Comparison of ENCODE assay signal across 1 cellular context in the genomic region with DNA sequence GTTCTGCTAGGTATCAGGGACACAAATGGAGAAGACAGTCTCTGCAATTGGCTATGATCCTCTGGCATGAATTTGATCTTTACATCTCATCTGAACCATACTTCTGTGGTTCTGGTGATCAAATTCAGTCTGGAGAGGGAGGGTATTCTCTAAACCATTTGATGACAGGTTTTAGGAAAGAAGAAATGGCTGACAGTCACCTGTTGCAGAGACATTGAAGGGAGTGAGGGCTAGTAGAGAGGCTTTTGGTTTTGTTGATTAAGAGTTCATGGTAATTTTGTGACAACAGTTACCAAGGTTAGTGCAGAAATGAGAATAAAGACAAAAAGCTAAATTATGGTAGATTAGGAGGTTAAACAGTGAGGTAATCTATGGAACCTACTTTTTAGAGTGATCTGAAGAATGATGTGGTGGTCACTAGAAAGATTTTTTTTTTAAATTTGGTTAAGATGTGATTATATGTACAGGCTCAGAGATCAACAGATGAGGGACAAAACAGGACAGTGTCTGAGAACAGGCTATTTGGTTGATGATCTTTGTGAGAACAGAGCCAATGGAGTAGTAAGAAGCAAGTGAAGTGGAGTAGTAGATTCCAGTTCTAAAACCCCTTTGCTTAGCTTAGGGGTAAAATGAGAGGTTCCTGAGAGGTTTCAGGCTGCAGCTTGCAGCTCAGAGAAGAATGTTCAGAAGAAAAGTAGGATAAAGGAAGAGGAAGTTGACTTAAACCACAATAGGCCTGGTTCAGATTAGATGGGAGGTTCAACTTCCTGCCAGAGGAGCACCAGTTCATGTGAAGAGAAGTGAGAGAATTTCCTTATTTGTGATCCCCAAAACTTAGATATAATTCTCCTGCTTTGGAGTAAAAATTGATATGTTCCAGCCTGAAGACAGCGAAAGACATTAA.
TF ChIP-seq lines count a peak whose summit lies in the region.

No MANE protein-coding gene starts in this region.

TF ChIP-seq in K562, 482 proteins besides CTCF, POLR2A, EP300 and RAD21 (continued from another document):
- TF ChIP-seq ZNF668 (CRISPR knock-in tag; IDR thresholded peaks at IDR 0.05) (no peak), ELF1 (tag; IDR thresholded peaks at IDR 0.05) (no peak; the same call in 1 of the 2 replicates), SP2 (IDR thresholded peaks at IDR 0.05; ENCODE audit: extremely low read depth, low read depth, low read length, poor library complexity, severe bottlenecking) (no peak), KLF16 (IDR thresholded peaks at IDR 0.05) (0 out of 2 replicates have a peak, but pooled peaks have one; percentile 37), TBP (optimal IDR thresholded peaks at IDR 0.05; ENCODE audit: low read depth, low read length) (no peak), TAL1 (IDR thresholded peaks at IDR 0.05) (peak; percentile 34; the same call in 1 of the 2 replicates), SMAD2 (IDR thresholded peaks at IDR 0.05; ENCODE audit: low read depth, low read length) (no peak), ETV5 (CRISPR knock-in tag; IDR thresholded peaks at IDR 0.05; ENCODE audit: low read depth) (peak; percentile 85), FOXJ3 (CRISPR knock-in tag; IDR thresholded peaks at IDR 0.05) (no peak), SMARCA5 (IDR thresholded peaks at IDR 0.05) (no peak), ZNF583 (CRISPR knock-in tag; IDR thresholded peaks at IDR 0.05) (no peak; the same call in 1 of the 2 replicates), ZNF785 (CRISPR knock-in tag; IDR thresholded peaks at IDR 0.05) (no peak), MAFK (IDR thresholded peaks at IDR 0.05; ENCODE audit: low read length) (no peak), ZNF408 (CRISPR knock-in tag; IDR thresholded peaks at IDR 0.05; ENCODE audit: low read depth) (no peak), ZNF436 (CRISPR knock-in tag; IDR thresholded peaks at IDR 0.05) (no peak), STAT6 (CRISPR knock-in tag; IDR thresholded peaks at IDR 0.05) (no peak), RCOR1 (IDR thresholded peaks at IDR 0.05; ENCODE audit: borderline replicate concordance in 1 of 2, low read depth in 2 of 2, low read length in 2 of 2) (0 out of 4 replicates have a peak, but pooled peaks of 1 of the 2 experiments have one; percentile 19), ZNF764 (CRISPR knock-in tag; IDR thresholded peaks at IDR 0.05; ENCODE audit: low read depth) (no peak), SMAD3 (CRISPR knock-in tag; conservative IDR thresholded peaks at IDR 0.05) (no peak), PTBP1 (IDR thresholded peaks at IDR 0.05; ENCODE audit: low read depth, low read length) (no peak), ADNP (tag; IDR thresholded peaks at IDR 0.05) (no peak), POLR2AphosphoS5 (IDR thresholded peaks at IDR 0.05; ENCODE audit: control insufficient read depth, insufficient read depth, low read depth, low read length) (peak; percentile 31; the same call in 1 of the 2 replicates), SMARCA4 (IDR thresholded peaks at IDR 0.05) (no peak; the same call in 1 of the 2 replicates), KDM4B (IDR thresholded peaks at IDR 0.05; ENCODE audit: borderline replicate concordance in 2 of 2, low read depth in 1 of 2) (no peak), ZFP36 (IDR thresholded peaks at IDR 0.05; ENCODE audit: low read depth, low read length, partially characterized antibody) (no peak), PPARD (CRISPR knock-in tag; IDR thresholded peaks at IDR 0.05) (no peak), CHD1 (IDR thresholded peaks at IDR 0.05; ENCODE audit: low read length) (no peak), ZNF282 (CRISPR knock-in tag; IDR thresholded peaks at IDR 0.05) (no peak), ETV6 (IDR thresholded peaks at IDR 0.05; ENCODE audit: borderline replicate concordance in 1 of 2, low read depth in 2 of 2, low read length in 1 of 2) (peak in 1 of 2 experiments; percentile 79; a peak in 3 of 4 replicates), ETV6 (CRISPR knock-in tag; IDR thresholded peaks at IDR 0.05; ENCODE audit: borderline replicate concordance) (no peak), ZNF780A (CRISPR knock-in tag; IDR thresholded peaks at IDR 0.05) (no peak), CBX8 (IDR thresholded peaks at IDR 0.05; ENCODE audit: borderline replicate concordance, extremely low read depth, low read depth, low read length, poor library complexity, severe bottlenecking) (no peak), TOE1 (IDR thresholded peaks at IDR 0.05; ENCODE audit: borderline replicate concordance) (no peak), TOE1 (CRISPR knock-in tag; IDR thresholded peaks at IDR 0.05; ENCODE audit: borderline replicate concordance, low read depth) (no peak), RNF219 (CRISPR knock-in tag; IDR thresholded peaks at IDR 0.05) (no peak), RAD51 (IDR thresholded peaks at IDR 0.05; ENCODE audit: borderline replicate concordance, low read depth) (no peak), RBM39 (optimal IDR thresholded peaks at IDR 0.05; ENCODE audit: low read depth, low read length) (no peak), ZNF217 (CRISPR knock-in tag; IDR thresholded peaks at IDR 0.05) (no peak), ZBTB26 (CRISPR knock-in tag; IDR thresholded peaks at IDR 0.05) (no peak), E2F8 (IDR thresholded peaks at IDR 0.05; ENCODE audit: low read depth, partially characterized antibody) (no peak), KDM5B (IDR thresholded peaks at IDR 0.05; ENCODE audit: insufficient replicate concordance, low read depth, low read length) (no peak), ZNF133 (CRISPR knock-in tag; IDR thresholded peaks at IDR 0.05) (no peak), KDM1A (IDR thresholded peaks at IDR 0.05) (no peak), FOXA1 (IDR thresholded peaks at IDR 0.05; ENCODE audit: borderline replicate concordance) (no peak), TEAD1 (CRISPR knock-in tag; IDR thresholded peaks at IDR 0.05) (no peak)
- TF ChIP-seq, protein P1, sequence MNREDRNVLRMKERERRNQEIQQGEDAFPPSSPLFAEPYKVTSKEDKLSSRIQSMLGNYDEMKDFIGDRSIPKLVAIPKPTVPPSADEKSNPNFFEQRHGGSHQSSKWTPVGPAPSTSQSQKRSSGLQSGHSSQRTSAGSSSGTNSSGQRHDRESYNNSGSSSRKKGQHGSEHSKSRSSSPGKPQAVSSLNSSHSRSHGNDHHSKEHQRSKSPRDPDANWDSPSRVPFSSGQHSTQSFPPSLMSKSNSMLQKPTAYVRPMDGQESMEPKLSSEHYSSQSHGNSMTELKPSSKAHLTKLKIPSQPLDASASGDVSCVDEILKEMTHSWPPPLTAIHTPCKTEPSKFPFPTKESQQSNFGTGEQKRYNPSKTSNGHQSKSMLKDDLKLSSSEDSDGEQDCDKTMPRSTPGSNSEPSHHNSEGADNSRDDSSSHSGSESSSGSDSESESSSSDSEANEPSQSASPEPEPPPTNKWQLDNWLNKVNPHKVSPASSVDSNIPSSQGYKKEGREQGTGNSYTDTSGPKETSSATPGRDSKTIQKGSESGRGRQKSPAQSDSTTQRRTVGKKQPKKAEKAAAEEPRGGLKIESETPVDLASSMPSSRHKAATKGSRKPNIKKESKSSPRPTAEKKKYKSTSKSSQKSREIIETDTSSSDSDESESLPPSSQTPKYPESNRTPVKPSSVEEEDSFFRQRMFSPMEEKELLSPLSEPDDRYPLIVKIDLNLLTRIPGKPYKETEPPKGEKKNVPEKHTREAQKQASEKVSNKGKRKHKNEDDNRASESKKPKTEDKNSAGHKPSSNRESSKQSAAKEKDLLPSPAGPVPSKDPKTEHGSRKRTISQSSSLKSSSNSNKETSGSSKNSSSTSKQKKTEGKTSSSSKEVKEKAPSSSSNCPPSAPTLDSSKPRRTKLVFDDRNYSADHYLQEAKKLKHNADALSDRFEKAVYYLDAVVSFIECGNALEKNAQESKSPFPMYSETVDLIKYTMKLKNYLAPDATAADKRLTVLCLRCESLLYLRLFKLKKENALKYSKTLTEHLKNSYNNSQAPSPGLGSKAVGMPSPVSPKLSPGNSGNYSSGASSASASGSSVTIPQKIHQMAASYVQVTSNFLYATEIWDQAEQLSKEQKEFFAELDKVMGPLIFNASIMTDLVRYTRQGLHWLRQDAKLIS (CRISPR knock-in tag; IDR thresholded peaks at IDR 0.05): 0 out of 2 replicates have a peak, but pooled peaks have one; percentile 32
